In the genomic region with DNA sequence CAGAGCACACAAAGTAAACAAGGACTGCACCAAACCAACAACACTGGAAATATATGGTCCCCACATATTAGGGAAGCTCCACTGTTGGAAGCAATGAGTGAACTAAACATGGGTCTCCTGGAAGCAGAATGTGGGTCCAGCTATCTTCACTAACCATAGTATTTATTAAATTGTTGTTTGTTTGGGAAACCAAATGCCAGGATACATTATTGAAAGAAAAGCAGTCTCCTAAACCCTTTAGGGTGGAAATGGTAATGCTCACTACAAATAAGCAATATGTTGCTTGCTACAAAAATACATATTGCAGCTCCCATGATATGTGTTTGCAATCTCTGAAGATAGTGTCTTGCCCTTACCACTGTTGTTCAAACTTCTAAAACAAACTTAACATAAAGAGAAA, we compare ENCODE assay signal across 1 cellular context.
TF ChIP-seq lines count a peak whose summit lies in the region.

No MANE protein-coding gene starts in this region.

TF ChIP-seq in neural cell, 6 proteins besides CTCF, POLR2A, EP300 and RAD21:
- TF ChIP-seq REST (IDR thresholded peaks at IDR 0.05; ENCODE audit: borderline replicate concordance) (no peak), POLR2AphosphoS5 (IDR thresholded peaks at IDR 0.05) (no peak), EZH2 (IDR thresholded peaks at IDR 0.05; ENCODE audit: borderline replicate concordance, insufficient read depth, low read length, poor library complexity, severe bottlenecking) (no peak), SMC3 (conservative IDR thresholded peaks at IDR 0.05; ENCODE audit: poor library complexity) (no peak), MXI1 (conservative IDR thresholded peaks at IDR 0.05; ENCODE audit: poor library complexity, severe bottlenecking) (no peak), TAF1 (IDR thresholded peaks at IDR 0.05; ENCODE audit: low read depth) (no peak)
TF ChIP-seq in neural cell: peak in this region for 0.
